8 cellular contexts compared by ENCODE assay signal in the genomic region with DNA sequence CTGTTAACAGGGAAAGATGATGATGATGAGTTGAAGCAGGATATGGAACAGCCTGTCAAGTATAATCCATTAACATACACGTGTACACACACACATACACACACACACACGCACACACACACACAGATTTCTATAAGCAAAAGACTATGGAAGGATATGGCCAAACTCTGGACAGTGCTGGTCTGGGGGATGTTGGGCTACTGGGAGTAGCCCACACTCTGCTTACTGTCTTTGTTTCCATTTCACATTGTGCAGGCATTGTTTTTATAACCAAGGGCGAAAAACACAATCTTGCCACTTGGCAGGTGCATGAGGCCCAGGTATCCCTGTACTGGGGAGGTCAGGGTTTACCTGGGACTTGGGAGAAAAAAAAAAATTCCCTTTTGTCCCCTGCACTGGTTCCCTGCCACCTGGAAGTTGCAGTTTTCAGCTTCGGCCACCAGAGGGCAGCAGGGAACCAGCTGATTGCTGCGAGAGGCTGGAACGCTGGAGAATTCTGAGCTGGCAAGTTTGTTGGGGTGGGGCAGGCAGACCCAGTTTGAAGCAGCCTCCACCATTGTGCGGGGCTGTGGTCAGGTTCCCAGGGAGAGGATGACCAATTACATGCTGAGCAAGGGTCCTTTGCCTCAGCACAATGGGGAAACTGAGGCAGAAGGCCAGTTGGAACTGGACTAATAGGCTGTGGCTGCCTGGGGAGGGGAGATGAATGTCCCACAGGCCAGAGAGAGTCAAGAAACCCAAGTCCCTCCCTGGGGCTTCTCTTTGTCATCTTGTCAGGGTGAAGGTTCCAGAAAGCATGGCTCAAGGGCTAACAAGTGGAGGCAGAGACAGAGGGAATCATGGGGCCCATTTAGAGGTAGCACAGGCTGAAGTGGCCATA. TPM values are rescaled to one million over a fixed set of nuclear protein-coding genes. Genes with fewer than 3 reads are reported as not detected.
DNase-seq lines count a peak whose midpoint lies in the region; ATAC-seq and TF ChIP-seq lines count a peak whose summit lies in the region.

No MANE protein-coding gene starts in this region.

- H3K36me3 ChIP-seq in GM06990 (ENCODE audit: control insufficient read depth, insufficient read depth, low read length) (no peaks in the 10 kb centered on the region), neutrophil (no peaks in the 10 kb centered on the region), stomach smooth muscle (ENCODE audit: control insufficient read depth in 2 of 2, insufficient read depth in 2 of 2, low read length in 2 of 2) (no peaks in the 10 kb centered on the region)

- H3K27me3 ChIP-seq in GM06990 (replicated peaks; ENCODE audit: control insufficient read depth, insufficient read depth, low read length) (no peaks in the 10 kb centered on the region; the same call in 1 of the 2 replicates), neutrophil (no peaks in the 10 kb centered on the region), stomach smooth muscle (ENCODE audit: control insufficient read depth in 1 of 2, insufficient read depth in 2 of 2, low read length in 2 of 2) (no peaks in the 10 kb centered on the region)

- H3K9me3 ChIP-seq in neutrophil (no peaks in the 10 kb centered on the region), stomach smooth muscle (ENCODE audit: control insufficient read depth in 2 of 2, low read length in 2 of 2) (peaks cover 0 to 5% of the 10 kb centered on the region in 2 donors)

- H3K27ac ChIP-seq in neutrophil (no peak overlapping the region), stomach smooth muscle (ENCODE audit: low read length) (no peak overlapping the region)

- ATAC-seq in GM21390 (IDR thresholded peaks at IDR 0.05; ENCODE audit: unreplicated experiment), result no peak

- DNase-seq in GM06990 (ENCODE audit: extremely low read depth, insufficient read length), result no peak
- DNase-seq in HK-2 (ENCODE audit: unreplicated experiment), result peak; percentile 89
- peak; percentile 51 for DNase-seq in RKO (ENCODE audit: low spot score)
- DNase-seq in activated T-helper 1 cell treated with anti-CD3 and anti-CD28 coated beads, Interleukin-2, amount 50 U/mL, for 16 hours (ENCODE audit: low read depth in 1 of 2, low spot score in 1 of 2), result peak; percentile 57 to 68
- peak; percentile 71 for DNase-seq in fibroblast of villous mesenchyme (ENCODE audit: low read depth)

- H3K4me1 ChIP-seq in neutrophil (ENCODE audit: control insufficient read depth in 1 of 2, insufficient read depth in 1 of 2, low read depth in 1 of 2, low read length in 1 of 2), result peaks cover 0 to 5% of the 10 kb centered on the region in 2 experiments
- peaks cover 20% of the 10 kb centered on the region for H3K4me1 ChIP-seq in stomach smooth muscle (ENCODE audit: control insufficient read depth, insufficient read depth, low read length)

- H3K4me3 ChIP-seq in GM06990 (replicated peaks; ENCODE audit: low read depth, low read length), result no peak overlapping the region
- no peak overlapping the region for H3K4me3 ChIP-seq in fibroblast of villous mesenchyme (ENCODE audit: low read depth, low read length)
- H3K4me3 ChIP-seq in neutrophil (ENCODE audit: low read depth in 1 of 2, low read length in 1 of 2), result no peak overlapping the region
- peak overlapping the region; percentile 15 to 44 for H3K4me3 ChIP-seq in stomach smooth muscle (ENCODE audit: low read length in 2 of 2)

- peak; percentile 97 for TF ChIP-seq CTCF in GM06990 (IDR thresholded peaks at IDR 0.05; ENCODE audit: insufficient read depth, low read length, poor library complexity, severe bottlenecking)
- TF ChIP-seq CTCF in fibroblast of villous mesenchyme (IDR thresholded peaks at IDR 0.05; ENCODE audit: insufficient read depth, low read depth, low read length), result peak; percentile 98
- TF ChIP-seq CTCF in neutrophil (IDR thresholded peaks at IDR 0.05), result peak; percentile 97

- H3K9ac ChIP-seq in stomach smooth muscle (ENCODE audit: low read length in 2 of 2), result peak overlapping the region in 1 of 2 donors; percentile 36

RNA-seq across cellular contexts. Expression of a gene that starts 27.3 kb away (rescaled TPM):
- 32.9 and 42.7 TPM in 2 replicates for total RNA-seq in fibroblast of villous mesenchyme

Comparison
In these comparisons a context has a peak if more than half of its experiments do, and no peak if none do; other contexts are left out.
1. H3K4me3 ChIP-seq: peak in stomach smooth muscle (2 of 2); none in GM06990 (single experiment), fibroblast of villous mesenchyme (single experiment) and neutrophil (0 of 2).
2. Peak in every context shown above with its lines, with median percentiles within 50 percentile points of each other: CTCF ChIP-seq.